Comparison of ENCODE assay signal across 36 cellular contexts in the genomic region with DNA sequence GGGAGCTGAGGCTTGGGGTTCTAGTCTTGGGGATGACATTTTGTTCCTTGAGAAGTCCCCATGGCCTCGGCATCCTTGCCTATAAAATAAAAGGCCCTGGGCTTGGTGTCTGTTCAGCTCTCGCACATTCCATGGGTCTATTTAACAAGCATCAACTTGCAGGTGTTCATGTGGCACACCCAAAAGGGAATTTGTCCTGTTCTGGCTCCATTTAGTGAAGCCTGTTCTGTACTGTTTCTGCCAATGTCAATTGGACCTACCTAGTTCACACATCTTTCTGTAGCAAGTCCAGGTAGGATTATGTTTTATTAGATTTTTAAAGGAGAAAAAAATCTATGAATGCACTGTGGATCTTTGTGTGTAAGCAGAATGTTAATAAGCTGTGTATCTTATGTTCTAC.
"Had no signal": no experiment of that assay in that cellular context is flagged by ENCODE, and none has a peak within 500 bp of the region (broad histone marks: within the 10 kb centered on the region; RNA-seq: fewer than 3 reads in every experiment).

No MANE protein-coding gene starts in this region.

- ATAC-seq: activated CD8-positive, alpha-beta memory T cell treated with anti-CD3 and anti-CD28 coated beads, Interleukin-2, amount 10 ng/mL, durations not matched to agents 7 days and 5 days; activated CD8-positive, alpha-beta T cell treated with anti-CD3 and anti-CD28 coated beads, Interleukin-2, amount 10 ng/mL, durations not matched to agents 7 days and 5 days; activated naive CD8-positive, alpha-beta T cell treated with anti-CD3 and anti-CD28 coated beads, Interleukin-2, amount 50 U/mL, for 24 hours; body of pancreas; gastrocnemius medialis; heart left ventricle; T-helper 17 cell; WTC11 had no signal

- H3K4me3 ChIP-seq: adrenal gland, body of pancreas, cardiac muscle cell, coronary artery, dorsolateral prefrontal cortex, gastrocnemius medialis, heart left ventricle had no signal

- H3K36me3 ChIP-seq: adrenal gland, cardiac muscle cell, gastrocnemius medialis, heart left ventricle had no signal

- H3K27me3 Mint-ChIP-seq: activated CD4-positive, alpha-beta T cell treated with anti-CD3 and anti-CD28 coated beads, Interleukin-2, amount 10 ng/mL, durations not matched to agents 7 days and 5 days; activated CD8-positive, alpha-beta memory T cell treated with anti-CD3 and anti-CD28 coated beads, Interleukin-2, amount 10 ng/mL, durations not matched to agents 7 days and 5 days; activated naive CD4-positive, alpha-beta T cell treated with anti-CD3 and anti-CD28 coated beads, Interleukin-2, amount 50 U/mL, for 24 hours; activated naive CD8-positive, alpha-beta T cell treated with anti-CD3 and anti-CD28 coated beads for 36 hours had no signal

- H3K4me1 Mint-ChIP-seq: endodermal cell had no signal

- H3K4me1 ChIP-seq: adrenal gland, body of pancreas, gastrocnemius medialis had no signal

- H3K27ac Mint-ChIP-seq: activated CD4-positive, alpha-beta T cell treated with anti-CD3 and anti-CD28 coated beads, Interleukin-2, amount 10 ng/mL, durations not matched to agents 7 days and 5 days; activated CD8-positive, alpha-beta memory T cell treated with anti-CD3 and anti-CD28 coated beads, Interleukin-2, amount 10 ng/mL, durations not matched to agents 7 days and 5 days; activated CD8-positive, alpha-beta T cell treated with anti-CD3 and anti-CD28 coated beads, Interleukin-2, amount 10 ng/mL, durations not matched to agents 7 days and 5 days; activated naive CD4-positive, alpha-beta T cell treated with anti-CD3 and anti-CD28 coated beads for 36 hours; activated naive CD4-positive, alpha-beta T cell treated with anti-CD3 and anti-CD28 coated beads, Interleukin-2, amount 50 U/mL, for 24 hours; activated naive CD8-positive, alpha-beta T cell treated with anti-CD3 and anti-CD28 coated beads for 36 hours; activated naive CD8-positive, alpha-beta T cell treated with anti-CD3 and anti-CD28 coated beads, Interleukin-2, amount 50 U/mL, for 24 hours; activated T-helper 1 cell treated with anti-CD3 and anti-CD28 coated beads, Interleukin-12 subunit alpha, Interleukin-12 subunit beta, Interleukin-2, Interleukin-4 antibody, amounts not matched to agents 30 ng/mL and 10 ng/mL and 1 ng/mL, durations not matched to agents 14 hours and 24 hours and 36 hours; activated T-helper 2 cell treated with anti-CD3 and anti-CD28 coated beads, Interferon-gamma antibody, Interleukin-2, Interleukin-4, amounts not matched to agents 10 μg/mL and 5 μg/mL and 100 μg/mL, durations not matched to agents 14 hours and 24 hours and 36 hours; dendritic cell treated with granulocyte-macrophage colony-stimulating factor and Interleukin-4, amounts not matched to agents 40 ng/mL and 50 ng/mL, for 4 days; endodermal cell; T-helper 17 cell; T-helper 2 cell treated with Interferon-gamma antibody and Interleukin-4, amounts not matched to agents 5 μg/mL and 100 μg/mL, for 36 hours; WTC11 had no signal

- DNase-seq: activated CD4-positive, alpha-beta T cell treated with anti-CD3 and anti-CD28 coated beads for 1 hour; activated CD4-positive, alpha-beta T cell treated with anti-CD3 and anti-CD28 coated beads for 4 hours; activated CD4-positive, alpha-beta T cell treated with anti-CD3 and anti-CD28 coated beads, Interleukin-2, amount 10 ng/mL, durations not matched to agents 7 days and 5 days; activated CD4-positive, alpha-beta T cell treated with anti-CD3 and anti-CD28 coated beads, Interleukin-2, amount 50 U/mL, for 4 hours; activated CD8-positive, alpha-beta memory T cell treated with anti-CD3 and anti-CD28 coated beads, Interleukin-2, amount 10 ng/mL, durations not matched to agents 7 days and 5 days; activated CD8-positive, alpha-beta memory T cell treated with anti-CD3 and anti-CD28 coated beads, Interleukin-2, amount 50 U/mL, for 4 hours; activated CD8-positive, alpha-beta T cell treated with anti-CD3 and anti-CD28 coated beads, Interleukin-2, amount 10 ng/mL, durations not matched to agents 7 days and 5 days; activated effector memory CD4-positive, alpha-beta T cell treated with anti-CD3 and anti-CD28 coated beads, Interleukin-2, amount 50 U/mL, for 16 hours; activated naive CD4-positive, alpha-beta T cell treated with anti-CD3 and anti-CD28 coated beads for 36 hours; activated naive CD8-positive, alpha-beta T cell treated with anti-CD3 and anti-CD28 coated beads for 36 hours; activated naive CD8-positive, alpha-beta T cell treated with anti-CD3 and anti-CD28 coated beads, Interleukin-2, amount 50 U/mL, for 24 hours; activated T-cell treated with anti-CD3 and anti-CD28 coated beads, Interleukin-2, amount 50 U/mL, for 1 hour; activated T-cell treated with anti-CD3 and anti-CD28 coated beads, Interleukin-2, amount 50 U/mL, for 48 hours; adrenal gland; aorta; body of pancreas; central memory CD4-positive, alpha-beta T cell; cerebellar nuclear complex; effector memory CD4-positive, alpha-beta T cell; endodermal cell; foreskin fibroblast; gastrocnemius medialis; glutamatergic neuron; heart left ventricle; T-helper 1 cell; T-helper 17 cell; T1000 had no signal

- H3K4me3 Mint-ChIP-seq: activated CD4-positive, alpha-beta T cell treated with anti-CD3 and anti-CD28 coated beads, Interleukin-2, amount 10 ng/mL, durations not matched to agents 7 days and 5 days; activated CD8-positive, alpha-beta memory T cell treated with anti-CD3 and anti-CD28 coated beads, Interleukin-2, amount 10 ng/mL, durations not matched to agents 7 days and 5 days; activated CD8-positive, alpha-beta T cell treated with anti-CD3 and anti-CD28 coated beads, Interleukin-2, amount 10 ng/mL, durations not matched to agents 7 days and 5 days; activated naive CD4-positive, alpha-beta T cell treated with anti-CD3 and anti-CD28 coated beads for 36 hours; activated naive CD4-positive, alpha-beta T cell treated with anti-CD3 and anti-CD28 coated beads, Interleukin-2, amount 50 U/mL, for 24 hours; activated naive CD8-positive, alpha-beta T cell treated with anti-CD3 and anti-CD28 coated beads for 36 hours; activated naive CD8-positive, alpha-beta T cell treated with anti-CD3 and anti-CD28 coated beads, Interleukin-2, amount 50 U/mL, for 24 hours; activated T-helper 1 cell treated with anti-CD3 and anti-CD28 coated beads, Interleukin-12 subunit alpha, Interleukin-12 subunit beta, Interleukin-2, Interleukin-4 antibody, amounts not matched to agents 30 ng/mL and 10 ng/mL and 1 ng/mL, durations not matched to agents 14 hours and 24 hours and 36 hours; dendritic cell treated with granulocyte-macrophage colony-stimulating factor and Interleukin-4, amounts not matched to agents 40 ng/mL and 50 ng/mL, for 4 days; endodermal cell; T-helper 17 cell; T-helper 2 cell treated with Interferon-gamma antibody and Interleukin-4, amounts not matched to agents 5 μg/mL and 100 μg/mL, for 36 hours; WTC11 had no signal

- H3K27me3 ChIP-seq: adrenal gland, cardiac muscle cell, dorsolateral prefrontal cortex, gastrocnemius medialis, heart left ventricle had no signal

- H3K9me3 ChIP-seq: adrenal gland, body of pancreas, gastrocnemius medialis, heart left ventricle had no signal

- H3K9me3 Mint-ChIP-seq: activated naive CD4-positive, alpha-beta T cell treated with anti-CD3 and anti-CD28 coated beads, Interleukin-2, amount 50 U/mL, for 24 hours; activated naive CD8-positive, alpha-beta T cell treated with anti-CD3 and anti-CD28 coated beads, Interleukin-2, amount 50 U/mL, for 24 hours; activated T-helper 1 cell treated with anti-CD3 and anti-CD28 coated beads, Interleukin-12 subunit alpha, Interleukin-12 subunit beta, Interleukin-2, Interleukin-4 antibody, amounts not matched to agents 30 ng/mL and 10 ng/mL and 1 ng/mL, durations not matched to agents 14 hours and 24 hours and 36 hours; activated T-helper 2 cell treated with anti-CD3 and anti-CD28 coated beads, Interferon-gamma antibody, Interleukin-2, Interleukin-4, amounts not matched to agents 10 μg/mL and 5 μg/mL and 100 μg/mL, durations not matched to agents 14 hours and 24 hours and 36 hours; dendritic cell treated with granulocyte-macrophage colony-stimulating factor and Interleukin-4, amounts not matched to agents 40 ng/mL and 50 ng/mL, for 4 days; endodermal cell; T-helper 2 cell treated with Interferon-gamma antibody and Interleukin-4, amounts not matched to agents 5 μg/mL and 100 μg/mL, for 36 hours had no signal

- H3K36me3 Mint-ChIP-seq: activated CD8-positive, alpha-beta memory T cell treated with anti-CD3 and anti-CD28 coated beads, Interleukin-2, amount 10 ng/mL, durations not matched to agents 7 days and 5 days; activated naive CD4-positive, alpha-beta T cell treated with anti-CD3 and anti-CD28 coated beads, Interleukin-2, amount 50 U/mL, for 24 hours had no signal

- H3K27ac ChIP-seq: adrenal gland, body of pancreas, cardiac muscle cell, coronary artery, gastrocnemius medialis, heart left ventricle had no signal
